ENCODE assay signal across 20 cellular contexts in genomic region chr17:10635290-10635689, GRCh38. TPM values are rescaled to one million over a fixed set of nuclear protein-coding genes. Genes with fewer than 3 reads are reported as not detected.
DNase-seq lines count a peak whose midpoint lies in the region; ATAC-seq, FAIRE-seq and TF ChIP-seq lines count a peak whose summit lies in the region.
"Had no signal": no experiment of that assay in that cellular context is flagged by ENCODE, and none has a peak within 500 bp of the region (broad histone marks: within the 10 kb centered on the region; RNA-seq: fewer than 3 reads in every experiment).

No MANE protein-coding gene starts in this region.

- no peak overlapping the region for H3K4me3 Mint-ChIP-seq in stimulated activated memory B cell treated with anti-CD40 and anti-IgM and Interleukin-4, amounts not matched to agents 10 μg/mL and 1 μg/mL and 100 μg/mL, for 72 hours
- no peak overlapping the region for H3K4me3 Mint-ChIP-seq in activated T-helper 2 cell treated with anti-CD3 and anti-CD28 coated beads, Interferon-gamma antibody, Interleukin-2, Interleukin-4, amounts not matched to agents 10 μg/mL and 5 μg/mL and 100 μg/mL, durations not matched to agents 14 hours and 24 hours and 36 hours (ENCODE audit: low read depth)
- H3K4me3 Mint-ChIP-seq: CD4-positive, alpha-beta memory T cell had no signal

- DNase-seq in HepG2 (ENCODE audit: low spot score) = no peak
- DNase-seq in right lobe of liver = no peak
- DNase-seq in OCI-LY7 (ENCODE audit: low spot score) = no peak
- no peak for DNase-seq in epithelial cell of proximal tubule (ENCODE audit: low read depth)
- no peak for DNase-seq in putamen (ENCODE audit: low spot score)
- DNase-seq in activated T-helper 2 cell treated with anti-CD3 and anti-CD28 coated beads, Interferon-gamma antibody, Interleukin-2, Interleukin-4, amounts not matched to agents 10 μg/mL and 5 μg/mL and 100 μg/mL, durations not matched to agents 14 hours and 24 hours and 36 hours (ENCODE audit: low spot score) = no peak
- DNase-seq: CD4-positive, alpha-beta memory T cell; DMS153; GF-D8; H7; NCI-H1694 treated with DMSO at 0.1 percent for 48 hours; NCI-H510A treated with DMSO at 0.1 percent for 48 hours; NCI-H774; SHP77; SK-N-SH had no signal

- H3K4me2 ChIP-seq in HepG2 (ENCODE audit: low read depth, low read length) = no peak overlapping the region
- H3K4me2 ChIP-seq in OCI-LY7 (ENCODE audit: low read length) = no peak overlapping the region
- H3K4me2 ChIP-seq: BLaER1, SK-N-SH had no signal

- CTCF ChIA-PET in HepG2 (lab: Yijun Ruan, JAX; ENCODE audit: low intra/inter-chr PET ratio, low total read pairs) (no interaction called here), OCI-LY7 (lab: Charles Lee; ENCODE audit: unreplicated experiment) (no interaction called here)

- no peak for TF ChIP-seq CTCF in HepG2 (CRISPR knock-in tag; IDR thresholded peaks at IDR 0.05)
- TF ChIP-seq CTCF in right lobe of liver (IDR thresholded peaks at IDR 0.05) = no peak
- peak; percentile 31; the same call in 1 of the 2 replicates for TF ChIP-seq CTCF in OCI-LY7 (conservative IDR thresholded peaks at IDR 0.05; ENCODE audit: low read length)
- peak; percentile 8 for TF ChIP-seq CTCF in epithelial cell of proximal tubule (conservative IDR thresholded peaks at IDR 0.05; ENCODE audit: low read depth, low read length)

- H3K27ac ChIP-seq in HepG2 (ENCODE audit: extremely low read length, insufficient read depth, low read length) (no peak overlapping the region), right lobe of liver (no peak overlapping the region), OCI-LY7 (ENCODE audit: low read depth, low read length, poor library complexity, severe bottlenecking) (no peak overlapping the region)
- H3K27ac ChIP-seq: BLaER1 had no signal

- H3K36me3 Mint-ChIP-seq in stimulated activated memory B cell treated with anti-CD40 and anti-IgM and Interleukin-4, amounts not matched to agents 10 μg/mL and 1 μg/mL and 100 μg/mL, for 72 hours = peaks cover 53% of the 10 kb centered on the region
- peaks cover 10% of the 10 kb centered on the region for H3K36me3 Mint-ChIP-seq in activated T-helper 2 cell treated with anti-CD3 and anti-CD28 coated beads, Interferon-gamma antibody, Interleukin-2, Interleukin-4, amounts not matched to agents 10 μg/mL and 5 μg/mL and 100 μg/mL, durations not matched to agents 14 hours and 24 hours and 36 hours (ENCODE audit: low read depth)

- H3K36me3 ChIP-seq in HepG2 (replicated peaks in 1 of 2; ENCODE audit: control insufficient read depth in 1 of 2, insufficient read depth in 2 of 2, low read length in 2 of 2) (peaks cover 2 to 16% of the 10 kb centered on the region in 2 experiments; a peak in 3 of 5 replicates), right lobe of liver (peaks cover 0 to 14% (median 2%) of the 10 kb centered on the region in 4 donors), OCI-LY7 (ENCODE audit: insufficient read depth, low read length) (peaks cover 8% of the 10 kb centered on the region)

- H2AFZ ChIP-seq in HepG2 (ENCODE audit: low read length) = no peak overlapping the region
- no peak overlapping the region for H2AFZ ChIP-seq in OCI-LY7 (ENCODE audit: low read length)

- peaks cover 30% of the 10 kb centered on the region for H3K4me1 Mint-ChIP-seq in stimulated activated memory B cell treated with anti-CD40 and anti-IgM and Interleukin-4, amounts not matched to agents 10 μg/mL and 1 μg/mL and 100 μg/mL, for 72 hours
- H3K4me1 Mint-ChIP-seq in activated T-helper 2 cell treated with anti-CD3 and anti-CD28 coated beads, Interferon-gamma antibody, Interleukin-2, Interleukin-4, amounts not matched to agents 10 μg/mL and 5 μg/mL and 100 μg/mL, durations not matched to agents 14 hours and 24 hours and 36 hours (ENCODE audit: low read depth) = peaks cover 2% of the 10 kb centered on the region

- peak overlapping the region; percentile 60 for H3K27ac Mint-ChIP-seq in stimulated activated memory B cell treated with anti-CD40 and anti-IgM and Interleukin-4, amounts not matched to agents 10 μg/mL and 1 μg/mL and 100 μg/mL, for 72 hours
- no peak overlapping the region for H3K27ac Mint-ChIP-seq in activated T-helper 2 cell treated with anti-CD3 and anti-CD28 coated beads, Interferon-gamma antibody, Interleukin-2, Interleukin-4, amounts not matched to agents 10 μg/mL and 5 μg/mL and 100 μg/mL, durations not matched to agents 14 hours and 24 hours and 36 hours

- H3K4me3 ChIP-seq in HepG2 (replicated peaks in 1 of 3; ENCODE audit: insufficient read depth in 1 of 3, low read depth in 2 of 3, low read length in 3 of 3) (no peak overlapping the region), right lobe of liver (no peak overlapping the region), OCI-LY7 (ENCODE audit: low read depth, low read length, poor library complexity, severe bottlenecking) (no peak overlapping the region), epithelial cell of proximal tubule (ENCODE audit: low read depth, low read length) (no peak overlapping the region)
- H3K4me3 ChIP-seq: BLaER1, GM12878 had no signal

- H3K4me1 ChIP-seq in HepG2 (ENCODE audit: insufficient read depth, low read length) (no peaks in the 10 kb centered on the region), right lobe of liver (no peaks in the 10 kb centered on the region), OCI-LY7 (ENCODE audit: insufficient read depth, low read length, poor library complexity, severe bottlenecking) (peaks cover 22% of the 10 kb centered on the region)

- H3K79me2 ChIP-seq in HepG2 (ENCODE audit: insufficient read depth, low read length) (no peaks in the 10 kb centered on the region), OCI-LY7 (ENCODE audit: insufficient read depth, low read depth, low read length) (no peaks in the 10 kb centered on the region)

- WGBS in HepG2 (ENCODE audit: low lambda C conversion rate) = 95% methylated on average over 14 of the region's 14 CpGs
- WGBS in right lobe of liver (ENCODE audit: insufficient coverage, low coverage, low lambda C conversion rate, missing lambda C conversion rate) = 89% methylated on average over 7 of the region's 14 CpGs

- intact Hi-C loops in HepG2 (cut with micrococcal nuclease; ENCODE audit: unreplicated experiment) = no loop called here
- intact Hi-C loops in right lobe of liver (cut with DNase I) = no loop called here
- intact Hi-C loops in OCI-LY7 (cut with micrococcal nuclease; ENCODE audit: unreplicated experiment) = no loop called here
- intact Hi-C loops in activated T-helper 2 cell treated with anti-CD3 and anti-CD28 coated beads, Interferon-gamma antibody, Interleukin-2, Interleukin-4, amounts not matched to agents 10 μg/mL and 5 μg/mL and 100 μg/mL, durations not matched to agents 14 hours and 24 hours and 36 hours (cut with micrococcal nuclease) = no loop called here

- no peaks in the 10 kb centered on the region for H3K9me3 Mint-ChIP-seq in stimulated activated memory B cell treated with anti-CD40 and anti-IgM and Interleukin-4, amounts not matched to agents 10 μg/mL and 1 μg/mL and 100 μg/mL, for 72 hours
- no peaks in the 10 kb centered on the region for H3K9me3 Mint-ChIP-seq in activated T-helper 2 cell treated with anti-CD3 and anti-CD28 coated beads, Interferon-gamma antibody, Interleukin-2, Interleukin-4, amounts not matched to agents 10 μg/mL and 5 μg/mL and 100 μg/mL, durations not matched to agents 14 hours and 24 hours and 36 hours
- H3K9me3 Mint-ChIP-seq: CD4-positive, alpha-beta memory T cell had no signal

- POLR2A ChIA-PET in HepG2 (lab: Yijun Ruan, JAX) (no interaction called here), OCI-LY7 (lab: Charles Lee) (no interaction called here)

- H3K9me3 ChIP-seq in HepG2 (ENCODE audit: low read length) (no peaks in the 10 kb centered on the region), right lobe of liver (no peaks in the 10 kb centered on the region), OCI-LY7 (ENCODE audit: low read length) (no peaks in the 10 kb centered on the region)
- H3K9me3 ChIP-seq: BLaER1, SK-N-SH had no signal

- no peaks in the 10 kb centered on the region for H4K20me1 ChIP-seq in HepG2 (ENCODE audit: insufficient read depth, low read length)
- no peaks in the 10 kb centered on the region for H4K20me1 ChIP-seq in OCI-LY7 (ENCODE audit: insufficient read depth, low read length)
- H4K20me1 ChIP-seq: BLaER1 had no signal

- H3K27me3 ChIP-seq in HepG2 (ENCODE audit: control insufficient read depth in 1 of 2, insufficient read depth in 2 of 2, low read length in 2 of 2) (no peaks in the 10 kb centered on the region), right lobe of liver (no peaks in the 10 kb centered on the region)
- H3K27me3 ChIP-seq: BLaER1 had no signal

- ATAC-seq in HepG2 (no peak), right lobe of liver (no peak), HG02571 (IDR thresholded peaks at IDR 0.05; ENCODE audit: unreplicated experiment) (no peak)
- ATAC-seq in stimulated activated memory B cell treated with anti-CD40 and anti-IgM and Interleukin-4, amounts not matched to agents 10 μg/mL and 1 μg/mL and 100 μg/mL, for 72 hours = no peak

- TF ChIP-seq EP300 in HepG2 (IDR thresholded peaks at IDR 0.05; ENCODE audit: low read depth in 2 of 2, low read length in 2 of 2) = no peak
- TF ChIP-seq EP300 in HepG2 (CRISPR knock-in tag; IDR thresholded peaks at IDR 0.05; ENCODE audit: borderline replicate concordance) = no peak

- no peaks in the 10 kb centered on the region for H3K27me3 Mint-ChIP-seq in stimulated activated memory B cell treated with anti-CD40 and anti-IgM and Interleukin-4, amounts not matched to agents 10 μg/mL and 1 μg/mL and 100 μg/mL, for 72 hours
- no peaks in the 10 kb centered on the region for H3K27me3 Mint-ChIP-seq in activated T-helper 2 cell treated with anti-CD3 and anti-CD28 coated beads, Interferon-gamma antibody, Interleukin-2, Interleukin-4, amounts not matched to agents 10 μg/mL and 5 μg/mL and 100 μg/mL, durations not matched to agents 14 hours and 24 hours and 36 hours (ENCODE audit: low read depth)
- H3K27me3 Mint-ChIP-seq: CD4-positive, alpha-beta memory T cell had no signal

- no peak for TF ChIP-seq RAD21 in HepG2 (CRISPR knock-in tag; IDR thresholded peaks at IDR 0.05)

- no peak for TF ChIP-seq POLR2A in HepG2 (IDR thresholded peaks at IDR 0.05; ENCODE audit: insufficient read depth in 1 of 2, low read depth in 2 of 2, low read length in 2 of 2)
- no peak for TF ChIP-seq POLR2A in right lobe of liver (IDR thresholded peaks at IDR 0.05)

- in situ Hi-C loops in HepG2 (cut with HindIII; ENCODE audit: extremely low pct_ligation_motif_present, low pct_unique_long_range_greater_than_20kb) = no loop called here

- no peak for FAIRE-seq in HepG2 (lab: Jason Lieb, UNC)
- FAIRE-seq: A204.1, GM12878 had no signal

- no TSS peak for BruUV-seq in HepG2 (replicated peaks; lab: Mats Ljungman, UMichigan)
- BruUV-seq in OCI-LY7 (replicated peaks; lab: Mats Ljungman, UMichigan) = no TSS peak

- H3K9ac ChIP-seq in HepG2 (ENCODE audit: insufficient read depth, low read depth, low read length) = no peak overlapping the region
- H3K9ac ChIP-seq: BLaER1, SK-N-SH had no signal

- no peaks in the 10 kb centered on the region for H3K9me2 ChIP-seq in OCI-LY7 (ENCODE audit: insufficient read depth, low read length)
- H3K9me2 ChIP-seq: SK-N-SH had no signal

RNA-seq across cellular contexts. Expression of gene MYH3, which starts 21.8 kb away (rescaled TPM):
- total RNA-seq in HepG2 (2016; rRNA removed; fragmentation: Illumina TruSeq; extraction: Trizol) (1.6 and 4.5 TPM in 2 replicates), right lobe of liver (1 to 10 TPM in 4 of 6 experiments, under 1 TPM in 2; 0.68 to 2.6 (median 1.2) TPM), OCI-LY7 (2022) (5.1 and 5.9 TPM in 2 replicates), epithelial cell of proximal tubule (under 0.01 and 1.7 TPM in 2 replicates)
- 0.97 and 2.0 TPM in 2 replicates for total RNA-seq in HepG2 (2016; cell fraction: cytosol; rRNA removed; fragmentation: Illumina TruSeq; extraction: Trizol; ENCODE audit: low read depth)
- total RNA-seq in HepG2 (2016; cell fraction: insoluble cytoplasmic fraction; rRNA removed; fragmentation: Illumina TruSeq; extraction: Trizol) = 2.4 and 4.8 TPM in 2 replicates
- total RNA-seq in HepG2 (2016; cell fraction: membrane; rRNA removed; fragmentation: Illumina TruSeq; extraction: Trizol) = 0.59 and 2.3 TPM in 2 replicates
- 6.7 and 8.5 TPM in 2 replicates for total RNA-seq in HepG2 (2016; cell fraction: nucleus; rRNA removed; fragmentation: Illumina TruSeq; extraction: Trizol)
- 2.5 and 4.3 TPM in 2 replicates for polyA plus RNA-seq in HepG2 (2011; rRNA removed)
- 0.53 and 0.67 TPM in 2 replicates for polyA plus RNA-seq in HepG2 (2011; cell fraction: cytosol; rRNA removed)
- polyA plus RNA-seq in HepG2 (2011; cell fraction: nucleus; rRNA removed) = 11.9 and 14.9 TPM in 2 replicates
- 5.1 and 5.5 TPM in 2 replicates for polyA plus RNA-seq in HepG2 (2012)
- 0.67 and 0.83 TPM in 2 replicates for polyA plus RNA-seq in HepG2 (2016; cell fraction: cytosol; fragmentation: Illumina TruSeq; extraction: Trizol; ENCODE audit: low read depth)
- 1.8 and 2.2 TPM in 2 replicates for polyA plus RNA-seq in HepG2 (2016; cell fraction: insoluble cytoplasmic fraction; fragmentation: Illumina TruSeq; extraction: Trizol; ENCODE audit: low read depth)
- polyA plus RNA-seq in HepG2 (2016; cell fraction: membrane; fragmentation: Illumina TruSeq; extraction: Trizol; ENCODE audit: low read depth) = 0.50 and 0.54 TPM in 2 replicates
- polyA plus RNA-seq in HepG2 (2016; cell fraction: nucleus; fragmentation: Illumina TruSeq; extraction: Trizol; ENCODE audit: insufficient read depth, low read depth) = 23.0 and 26.3 TPM in 2 replicates
- 1.3 and 1.7 TPM in 2 replicates for polyA minus RNA-seq in HepG2 (2011; rRNA and poly(A)+ RNA removed; ENCODE audit: low replicate concordance)
- polyA minus RNA-seq in HepG2 (2011; cell fraction: cytosol; rRNA and poly(A)+ RNA removed) = 0.70 TPM in 1 of 2 replicates, not detected in the other
- polyA minus RNA-seq in HepG2 (2011; cell fraction: nucleus; rRNA and poly(A)+ RNA removed) = 5.0 and 5.2 TPM in 2 replicates
- total RNA-seq in OCI-LY7 (2014; rRNA removed; shearing (Covaris generic)) = 4.2 and 6.5 TPM in 2 replicates
- total RNA-seq in activated T-helper 2 cell treated with anti-CD3 and anti-CD28 coated beads, Interferon-gamma antibody, Interleukin-2, Interleukin-4, amounts not matched to agents 10 μg/mL and 5 μg/mL and 100 μg/mL, durations not matched to agents 14 hours and 24 hours and 36 hours = 3.9 and 4.6 TPM in 2 replicates

Comparison
In these comparisons a context has a peak if more than half of its experiments do, and no peak if none do; other contexts are left out.
1. CTCF ChIP-seq: peak in OCI-LY7 (single experiment) and epithelial cell of proximal tubule (single experiment); none in HepG2 (single experiment) and right lobe of liver (0 of 4).